16 cellular contexts compared by ENCODE assay signal in genomic region chr12:103855036-103855712, GRCh38. TPM values are rescaled to one million over a fixed set of nuclear protein-coding genes. Genes with fewer than 3 reads are reported as not detected.
DNase-seq lines count a peak whose midpoint lies in the region; ATAC-seq and TF ChIP-seq lines count a peak whose summit lies in the region.
"Had no signal": no experiment of that assay in that cellular context is flagged by ENCODE, and none has a peak within 500 bp of the region (broad histone marks: within the 10 kb centered on the region; RNA-seq: fewer than 3 reads in every experiment).

No MANE protein-coding gene starts in this region.

- no peak for TF ChIP-seq POLR2A in right lobe of liver (IDR thresholded peaks at IDR 0.05)

- intact Hi-C loops in right lobe of liver (cut with DNase I) (no loop called here), ascending aorta (cut with DNase I) (loop anchor here (10.0 kb wide), 1 partner anchor 840 kb away; no protein-coding TSS in a partner anchor)

- no peak overlapping the region for H3K4me3 ChIP-seq in astrocyte of the cerebellum (ENCODE audit: low read depth, low read length)
- H3K4me3 ChIP-seq in right lobe of liver, result no peak overlapping the region
- H3K4me3 ChIP-seq in ascending aorta, result no peak overlapping the region
- H3K4me3 ChIP-seq: GM12878, MG63 had no signal

- H3K27ac ChIP-seq in right lobe of liver, result peak overlapping the region in 1 of 3 donors; percentile 6
- no peak overlapping the region for H3K27ac ChIP-seq in ascending aorta
- H3K27ac ChIP-seq: RWPE1 had no signal

- peak; percentile 87 to 94 (median 94) for ATAC-seq in right lobe of liver
- ATAC-seq in HG02588 (IDR thresholded peaks at IDR 0.05; ENCODE audit: unreplicated experiment), result no peak
- no peak for ATAC-seq in HG03097 (IDR thresholded peaks at IDR 0.05; ENCODE audit: low FRiP score, unreplicated experiment)
- ATAC-seq: GM12878; stimulated activated memory B cell treated with anti-CD40 and anti-IgM and Interleukin-4, amounts not matched to agents 10 μg/mL and 1 μg/mL and 100 μg/mL, for 72 hours had no signal

- no peak for TF ChIP-seq CTCF in astrocyte of the cerebellum (IDR thresholded peaks at IDR 0.05; ENCODE audit: low read depth, low read length, missing control alignments)
- TF ChIP-seq CTCF in right lobe of liver (IDR thresholded peaks at IDR 0.05), result no peak
- TF ChIP-seq CTCF in ascending aorta (IDR thresholded peaks at IDR 0.05), result no peak

- WGBS in right lobe of liver (ENCODE audit: insufficient coverage, low coverage, low lambda C conversion rate, missing lambda C conversion rate), result 35% methylated on average over 8 of the region's 8 CpGs

- in situ Hi-C loops in astrocyte of the cerebellum (cut with HindIII; ENCODE audit: low sequenced_read_pairs), result loop anchor here (25.0 kb wide), 1 partner anchor 293 kb away; no protein-coding TSS in a partner anchor

- no peaks in the 10 kb centered on the region for H3K27me3 ChIP-seq in right lobe of liver
- no peaks in the 10 kb centered on the region for H3K27me3 ChIP-seq in ascending aorta
- H3K27me3 ChIP-seq: MG63 had no signal

- H3K9me3 ChIP-seq in right lobe of liver (no peaks in the 10 kb centered on the region), ascending aorta (no peaks in the 10 kb centered on the region)
- H3K9me3 ChIP-seq: MG63 had no signal

- H3K36me3 ChIP-seq in right lobe of liver (no peaks in the 10 kb centered on the region), ascending aorta (no peaks in the 10 kb centered on the region)
- H3K36me3 ChIP-seq: MG63 had no signal

- peaks cover 0 to 11% (median 3%) of the 10 kb centered on the region in 4 donors for H3K4me1 ChIP-seq in right lobe of liver
- peaks cover 6 to 16% of the 10 kb centered on the region in 2 donors for H3K4me1 ChIP-seq in ascending aorta

- DNase-seq in A172 (ENCODE audit: low spot score) (peak; percentile 82), HT1080 (ENCODE audit: low read depth) (peak; percentile 87), astrocyte of the cerebellum (ENCODE audit: low read depth) (peak; percentile 86), right lobe of liver (no peak), ascending aorta (ENCODE audit: low spot score in 2 of 2) (no peak)
- no peak for DNase-seq in stimulated activated CD4-positive, alpha-beta T cell treated with anti-CD3 and anti-CD28 coated beads, Interleukin-4, amount 100 ng/mL, for 24 hours
- DNase-seq: DMS79; MG63; NCI-H526; stimulated activated CD4-positive, alpha-beta T cell treated with anti-CD3 and anti-CD28 coated beads, Interleukin-4, amount 100 ng/mL, for 1 hour; T-helper 9 cell had no signal

RNA-seq across cellular contexts. Expression of gene NT5DC3, which starts 14.1 kb away (rescaled TPM):
- total RNA-seq in A172 (2014; rRNA removed; shearing (Covaris generic)), result 12.6 and 12.7 TPM in 2 replicates
- 17.1 and 21.6 TPM in 2 replicates for total RNA-seq in HT1080 (2014; rRNA removed; shearing (Covaris generic))
- 13.4 and 15.1 TPM in 2 replicates for polyA plus RNA-seq in HT1080 (2015; cell fraction: cytosol; rRNA removed)
- 36.9 and 37.1 TPM in 2 replicates for polyA plus RNA-seq in HT1080 (2015; cell fraction: nucleus; rRNA removed)
- total RNA-seq in right lobe of liver (10 to 100 TPM in 1 of 6 experiments, 1 to 10 TPM in 5; 3.3 to 10.2 (median 6.6) TPM), ascending aorta (6.6 TPM)

Comparison
In these comparisons a context has a peak if more than half of its experiments do, and no peak if none do; other contexts are left out.
1. DNase-seq: peak in A172 (single experiment), HT1080 (single experiment) and astrocyte of the cerebellum (single experiment); none in right lobe of liver (0 of 3), ascending aorta (0 of 2) and stimulated activated CD4-positive, alpha-beta T cell treated with anti-CD3 and anti-CD28 coated beads, Interleukin-4, amount 100 ng/mL, for 24 hours (single experiment).
2. ATAC-seq: peak in right lobe of liver (4 of 4); none in HG02588 (single experiment) and HG03097 (single experiment).